Comparison of ENCODE assay signal across 1 cellular context in the genomic region with DNA sequence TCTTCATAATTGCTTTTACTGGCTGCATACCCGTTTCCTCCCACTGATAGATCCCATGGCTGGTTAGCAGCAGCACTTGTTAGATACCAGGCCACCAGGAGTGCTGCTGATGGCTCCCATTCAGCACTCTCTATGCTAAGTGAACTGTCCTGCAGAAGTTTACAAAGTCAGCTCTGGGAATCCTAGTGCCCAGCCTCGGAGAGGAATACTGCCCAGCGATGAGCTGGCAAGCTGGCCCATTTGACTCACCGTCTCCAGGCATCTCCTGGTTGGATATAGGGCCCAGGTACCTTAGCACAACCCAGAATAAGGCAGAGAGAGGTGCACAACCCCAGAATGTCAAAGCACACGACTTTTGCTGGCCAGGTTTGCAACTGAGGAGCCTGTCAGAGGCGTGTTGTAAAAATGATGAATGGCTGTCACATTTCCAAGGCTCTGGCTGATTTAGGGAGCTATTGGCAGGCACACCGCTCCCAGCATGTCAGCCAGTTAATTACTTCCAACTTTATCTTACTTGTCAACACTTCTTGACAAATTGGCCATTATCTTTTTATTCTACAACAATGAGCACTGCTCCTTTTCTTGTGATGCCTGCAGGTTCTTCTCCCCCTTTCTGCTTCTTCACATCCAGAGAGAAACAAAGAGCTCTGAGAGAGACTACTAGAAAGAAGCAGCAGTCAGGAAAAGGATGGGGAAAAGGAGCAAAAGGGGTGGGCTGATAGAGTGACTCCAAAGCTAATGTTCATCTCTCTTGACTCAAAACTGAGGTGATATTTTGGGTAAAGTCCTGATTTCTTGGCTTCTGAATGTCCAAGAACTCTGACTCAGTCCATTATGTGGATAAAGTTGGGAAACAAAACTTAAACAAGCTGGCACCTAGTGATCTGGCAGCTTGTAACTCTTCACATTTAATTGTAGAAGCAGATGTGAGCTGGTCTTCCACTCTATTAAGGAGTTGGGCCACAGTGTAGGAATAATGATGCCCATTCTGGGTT.
TF ChIP-seq lines count a peak whose summit lies in the region.

No MANE protein-coding gene starts in this region.

TF ChIP-seq in HEK293, 187 proteins besides CTCF, POLR2A, EP300 and RAD21 (continued from another document and continues in another):
- TF ChIP-seq, protein P1, sequence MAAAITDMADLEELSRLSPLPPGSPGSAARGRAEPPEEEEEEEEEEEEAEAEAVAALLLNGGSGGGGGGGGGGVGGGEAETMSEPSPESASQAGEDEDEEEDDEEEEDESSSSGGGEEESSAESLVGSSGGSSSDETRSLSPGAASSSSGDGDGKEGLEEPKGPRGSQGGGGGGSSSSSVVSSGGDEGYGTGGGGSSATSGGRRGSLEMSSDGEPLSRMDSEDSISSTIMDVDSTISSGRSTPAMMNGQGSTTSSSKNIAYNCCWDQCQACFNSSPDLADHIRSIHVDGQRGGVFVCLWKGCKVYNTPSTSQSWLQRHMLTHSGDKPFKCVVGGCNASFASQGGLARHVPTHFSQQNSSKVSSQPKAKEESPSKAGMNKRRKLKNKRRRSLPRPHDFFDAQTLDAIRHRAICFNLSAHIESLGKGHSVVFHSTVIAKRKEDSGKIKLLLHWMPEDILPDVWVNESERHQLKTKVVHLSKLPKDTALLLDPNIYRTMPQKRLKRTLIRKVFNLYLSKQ (tag by site-specific recombination; IDR thresholded peaks at IDR 0.05; ENCODE audit: borderline replicate concordance): no peak
- TF ChIP-seq ZNF121 (tag by site-specific recombination; IDR thresholded peaks at IDR 0.05) (peak; percentile 80; the same call in 1 of the 2 replicates), ZNF530 (tag by site-specific recombination; IDR thresholded peaks at IDR 0.05; ENCODE audit: low read depth) (no peak), GLIS1 (tag by site-specific recombination; IDR thresholded peaks at IDR 0.05) (peak; percentile 85), ZNF184 (tag by site-specific recombination; IDR thresholded peaks at IDR 0.05) (no peak), HOXD13 (CRISPR knock-in tag; IDR thresholded peaks at IDR 0.05; ENCODE audit: borderline replicate concordance) (0 out of 2 replicates have a peak, but pooled peaks have one; percentile 34), ZNF664 (tag by site-specific recombination; IDR thresholded peaks at IDR 0.05) (peak; percentile 58; the same call in 1 of the 2 replicates), ZNF76 (tag by site-specific recombination; IDR thresholded peaks at IDR 0.05; ENCODE audit: borderline replicate concordance, low read depth) (peak; percentile 66; the same call in 1 of the 2 replicates), ZNF473 (tag by site-specific recombination; IDR thresholded peaks at IDR 0.05) (no peak), ZNF132 (tag by site-specific recombination; IDR thresholded peaks at IDR 0.05; ENCODE audit: borderline replicate concordance) (no peak), ZNF16 (tag by site-specific recombination; IDR thresholded peaks at IDR 0.05; ENCODE audit: low read depth) (no peak), BCL11B (tag by site-specific recombination; IDR thresholded peaks at IDR 0.05; ENCODE audit: low read depth) (peak; percentile 98), ZNF416 (tag by site-specific recombination; IDR thresholded peaks at IDR 0.05) (no peak), ZNF768 (tag by site-specific recombination; IDR thresholded peaks at IDR 0.05) (no peak), ATF2 (tag by site-specific recombination; IDR thresholded peaks at IDR 0.05; ENCODE audit: low read depth) (peak; percentile 52; the same call in 1 of the 2 replicates), FEZF1 (tag by site-specific recombination; IDR thresholded peaks at IDR 0.05) (peak; percentile 100), ZNF488 (tag by site-specific recombination; IDR thresholded peaks at IDR 0.05) (peak; percentile 97), ZNF138 (tag by site-specific recombination; IDR thresholded peaks at IDR 0.05; ENCODE audit: borderline replicate concordance) (no peak), ZNF274 (IDR thresholded peaks at IDR 0.05; ENCODE audit: low read length) (no peak), ZNF274 (tag by site-specific recombination; IDR thresholded peaks at IDR 0.05; ENCODE audit: borderline replicate concordance) (no peak), ZNF645 (tag by site-specific recombination; IDR thresholded peaks at IDR 0.05) (peak; percentile 41; the same call in 1 of the 2 replicates), ZBTB49 (tag by site-specific recombination; IDR thresholded peaks at IDR 0.05; ENCODE audit: low read depth) (0 out of 2 replicates have a peak, but pooled peaks have one; percentile 45), IKZF3 (tag by site-specific recombination; IDR thresholded peaks at IDR 0.05) (peak; percentile 96), KLF7 (tag by site-specific recombination; IDR thresholded peaks at IDR 0.05; ENCODE audit: borderline replicate concordance) (peak; percentile 84; the same call in 1 of the 2 replicates), SP3 (tag by site-specific recombination; IDR thresholded peaks at IDR 0.05) (no peak), PRDM10 (tag by site-specific recombination; IDR thresholded peaks at IDR 0.05) (0 out of 2 replicates have a peak, but pooled peaks have one; percentile 35), ZNF776 (tag by site-specific recombination; IDR thresholded peaks at IDR 0.05; ENCODE audit: borderline replicate concordance) (no peak), KLF17 (tag by site-specific recombination; IDR thresholded peaks at IDR 0.05) (peak; percentile 45; the same call in 1 of the 2 replicates), ZIC2 (tag by site-specific recombination; IDR thresholded peaks at IDR 0.05) (peak; percentile 91), ZNF654 (tag by site-specific recombination; IDR thresholded peaks at IDR 0.05; ENCODE audit: low read depth) (no peak), ZNF311 (tag by site-specific recombination; IDR thresholded peaks at IDR 0.05; ENCODE audit: borderline replicate concordance) (no peak)
- TF ChIP-seq, protein P2, sequence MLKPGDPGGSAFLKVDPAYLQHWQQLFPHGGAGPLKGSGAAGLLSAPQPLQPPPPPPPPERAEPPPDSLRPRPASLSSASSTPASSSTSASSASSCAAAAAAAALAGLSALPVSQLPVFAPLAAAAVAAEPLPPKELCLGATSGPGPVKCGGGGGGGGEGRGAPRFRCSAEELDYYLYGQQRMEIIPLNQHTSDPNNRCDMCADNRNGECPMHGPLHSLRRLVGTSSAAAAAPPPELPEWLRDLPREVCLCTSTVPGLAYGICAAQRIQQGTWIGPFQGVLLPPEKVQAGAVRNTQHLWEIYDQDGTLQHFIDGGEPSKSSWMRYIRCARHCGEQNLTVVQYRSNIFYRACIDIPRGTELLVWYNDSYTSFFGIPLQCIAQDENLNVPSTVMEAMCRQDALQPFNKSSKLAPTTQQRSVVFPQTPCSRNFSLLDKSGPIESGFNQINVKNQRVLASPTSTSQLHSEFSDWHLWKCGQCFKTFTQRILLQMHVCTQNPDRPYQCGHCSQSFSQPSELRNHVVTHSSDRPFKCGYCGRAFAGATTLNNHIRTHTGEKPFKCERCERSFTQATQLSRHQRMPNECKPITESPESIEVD (tag by site-specific recombination; IDR thresholded peaks at IDR 0.05): peak; percentile 99
- TF ChIP-seq, protein P3, sequence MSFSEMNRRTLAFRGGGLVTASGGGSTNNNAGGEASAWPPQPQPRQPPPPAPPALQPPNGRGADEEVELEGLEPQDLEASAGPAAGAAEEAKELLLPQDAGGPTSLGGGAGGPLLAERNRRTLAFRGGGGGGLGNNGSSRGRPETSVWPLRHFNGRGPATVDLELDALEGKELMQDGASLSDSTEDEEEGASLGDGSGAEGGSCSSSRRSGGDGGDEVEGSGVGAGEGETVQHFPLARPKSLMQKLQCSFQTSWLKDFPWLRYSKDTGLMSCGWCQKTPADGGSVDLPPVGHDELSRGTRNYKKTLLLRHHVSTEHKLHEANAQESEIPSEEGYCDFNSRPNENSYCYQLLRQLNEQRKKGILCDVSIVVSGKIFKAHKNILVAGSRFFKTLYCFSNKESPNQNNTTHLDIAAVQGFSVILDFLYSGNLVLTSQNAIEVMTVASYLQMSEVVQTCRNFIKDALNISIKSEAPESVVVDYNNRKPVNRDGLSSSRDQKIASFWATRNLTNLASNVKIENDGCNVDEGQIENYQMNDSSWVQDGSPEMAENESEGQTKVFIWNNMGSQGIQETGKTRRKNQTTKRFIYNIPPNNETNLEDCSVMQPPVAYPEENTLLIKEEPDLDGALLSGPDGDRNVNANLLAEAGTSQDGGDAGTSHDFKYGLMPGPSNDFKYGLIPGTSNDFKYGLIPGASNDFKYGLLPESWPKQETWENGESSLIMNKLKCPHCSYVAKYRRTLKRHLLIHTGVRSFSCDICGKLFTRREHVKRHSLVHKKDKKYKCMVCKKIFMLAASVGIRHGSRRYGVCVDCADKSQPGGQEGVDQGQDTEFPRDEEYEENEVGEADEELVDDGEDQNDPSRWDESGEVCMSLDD (tag by site-specific recombination; IDR thresholded peaks at IDR 0.05): no peak
- TF ChIP-seq, protein P4, sequence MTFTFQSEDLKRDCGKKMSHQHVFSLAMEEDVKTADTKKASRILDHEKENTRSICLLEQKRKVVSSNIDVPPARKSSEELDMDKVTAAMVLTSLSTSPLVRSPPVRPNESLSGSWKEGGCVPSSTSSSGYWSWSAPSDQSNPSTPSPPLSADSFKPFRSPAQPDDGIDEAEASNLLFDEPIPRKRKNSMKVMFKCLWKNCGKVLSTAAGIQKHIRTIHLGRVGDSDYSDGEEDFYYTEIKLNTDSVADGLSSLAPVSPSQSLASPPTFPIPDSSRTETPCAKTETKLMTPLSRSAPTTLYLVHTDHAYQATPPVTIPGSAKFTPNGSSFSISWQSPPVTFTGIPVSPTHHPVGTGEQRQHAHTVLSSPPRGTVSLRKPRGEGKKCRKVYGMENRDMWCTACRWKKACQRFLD (tag by site-specific recombination; IDR thresholded peaks at IDR 0.05): no peak
